Comparison of ENCODE assay signal across 16 cellular contexts in the genomic region with DNA sequence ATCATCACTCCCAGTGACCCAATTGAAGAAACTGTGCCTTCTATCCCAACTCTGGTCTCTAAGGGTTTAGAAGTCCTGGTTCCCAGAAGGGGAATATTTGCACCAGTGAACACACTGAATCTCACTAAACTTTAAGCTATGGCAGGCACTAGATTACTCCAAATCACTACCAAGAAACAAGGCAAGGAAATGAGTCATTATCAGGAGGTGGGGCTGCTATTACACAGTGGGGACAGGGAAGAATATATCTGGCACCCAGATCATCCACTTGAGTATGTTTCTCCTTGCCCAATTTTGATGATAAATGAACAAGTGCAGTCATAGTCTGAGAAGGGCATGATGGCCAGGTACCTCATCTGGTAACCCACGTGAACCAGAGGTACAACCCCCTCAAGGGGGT. TPM values are rescaled to one million over a fixed set of nuclear protein-coding genes. Genes with fewer than 3 reads are reported as not detected.
DNase-seq lines count a peak whose midpoint lies in the region; FAIRE-seq and TF ChIP-seq lines count a peak whose summit lies in the region.
"Had no signal": no experiment of that assay in that cellular context is flagged by ENCODE, and none has a peak within 500 bp of the region (broad histone marks: within the 10 kb centered on the region; RNA-seq: fewer than 3 reads in every experiment).

No MANE protein-coding gene starts in this region.

- H3K9me3 ChIP-seq in keratinocyte (ENCODE audit: control insufficient read depth, low read depth, low read length): no peaks in the 10 kb centered on the region
- H3K9me3 ChIP-seq: neutrophil, Peyer's patch had no signal

- no peaks in the 10 kb centered on the region for H3K9me1 ChIP-seq in keratinocyte (ENCODE audit: control insufficient read depth, extremely low read depth, insufficient read depth, low read length)

- in situ Hi-C loops in astrocyte of the spinal cord (cut with HindIII; ENCODE audit: low sequenced_read_pairs): no loop called here

- H2AFZ ChIP-seq in keratinocyte (ENCODE audit: control insufficient read depth, low read length): no peak overlapping the region

- peak; percentile 71 for FAIRE-seq in keratinocyte (lab: Jason Lieb, UNC)

- H3K4me2 ChIP-seq in keratinocyte (ENCODE audit: control insufficient read depth, extremely low read depth, insufficient read depth, low read depth, low read length): peak overlapping the region; percentile 31

- no peak overlapping the region for H3K27ac ChIP-seq in keratinocyte (ENCODE audit: control insufficient read depth, insufficient read depth, low read length)
- H3K27ac ChIP-seq: neutrophil, Peyer's patch had no signal

- TF ChIP-seq CTCF in astrocyte of the spinal cord (IDR thresholded peaks at IDR 0.05; ENCODE audit: low read depth, low read length) (no peak), keratinocyte (optimal IDR thresholded peaks at IDR 0.05 in 1 of 3, IDR thresholded peaks at IDR 0.05 in 1 of 3, conservative IDR thresholded peaks at IDR 0.05 in 1 of 3; ENCODE audit: extremely low read depth in 1 of 3, insufficient read depth in 2 of 3, low read length in 3 of 3) (no peak)

- H3K36me3 ChIP-seq in keratinocyte (ENCODE audit: control insufficient read depth in 2 of 2, extremely low read depth in 1 of 2, insufficient read depth in 2 of 2, low read length in 2 of 2): peaks cover 7 to 18% of the 10 kb centered on the region in 2 experiments

- H3K9ac ChIP-seq in keratinocyte (ENCODE audit: control insufficient read depth, extremely low read depth, insufficient read depth, low read length): no peak overlapping the region

- DNase-seq in Daoy (ENCODE audit: low read depth): peak; percentile 26
- peak; percentile 65 for DNase-seq in HT1080 (ENCODE audit: low read depth)
- peak; percentile 3 for DNase-seq in astrocyte of the spinal cord (ENCODE audit: low read depth, low spot score)
- DNase-seq in keratinocyte (ENCODE audit: low read depth, low spot score): no peak
- no peak for DNase-seq in DMS153 (lab: John Stamatoyannopoulos, UW)
- no peak for DNase-seq in activated CD4-positive, alpha-beta T cell treated with anti-CD3 and anti-CD28 coated beads, Interleukin-2, amount 50 U/mL, for 4 hours
- DNase-seq in NCI-H1417 treated with DMSO at 0.1 percent for 48 hours (lab: John Stamatoyannopoulos, UW): no peak
- DNase-seq: CD4-positive, alpha-beta memory T cell; effector memory CD8-positive, alpha-beta T cell; NCI-H1105; NCI-H510A treated with DMSO at 0.1 percent for 48 hours; Peyer's patch; substantia nigra; T-helper 2 cell had no signal

- no peak overlapping the region for H3K4me3 ChIP-seq in astrocyte of the spinal cord (ENCODE audit: low read depth, low read length)
- no peak overlapping the region for H3K4me3 ChIP-seq in keratinocyte (ENCODE audit: control insufficient read depth in 2 of 3, extremely low read depth in 1 of 3, insufficient read depth in 2 of 3, low read depth in 1 of 3, low read length in 3 of 3)
- H3K4me3 ChIP-seq: Peyer's patch had no signal

- H3K4me1 ChIP-seq in keratinocyte (ENCODE audit: control insufficient read depth, extremely low read depth, insufficient read depth, low read length): peaks cover 18% of the 10 kb centered on the region
- H3K4me1 ChIP-seq: Peyer's patch had no signal

- dilution Hi-C loops in keratinocyte (cut with MboI; ENCODE audit: extremely low pct_ligation_motif_present, low sequenced_read_pairs): no loop called here

- H3K79me2 ChIP-seq in keratinocyte (ENCODE audit: control insufficient read depth, insufficient read depth, low read length): no peaks in the 10 kb centered on the region

- no peaks in the 10 kb centered on the region for H3K27me3 ChIP-seq in keratinocyte (ENCODE audit: control insufficient read depth, extremely low read depth, insufficient read depth, low read length)
- H3K27me3 ChIP-seq: Peyer's patch had no signal

- H4K20me1 ChIP-seq in keratinocyte (ENCODE audit: control insufficient read depth, extremely low read depth, insufficient read depth, low read length): no peaks in the 10 kb centered on the region

RNA-seq across cellular contexts. Expression of a gene that starts 7.0 kb away (rescaled TPM):
- total RNA-seq in Daoy (2014; rRNA removed; shearing (Covaris generic)): 197 and 249 TPM in 2 replicates
- 112 and 136 TPM in 2 replicates for total RNA-seq in HT1080 (2014; rRNA removed; shearing (Covaris generic))
- 67.6 and 74.7 TPM in 2 replicates for polyA plus RNA-seq in HT1080 (2015; cell fraction: cytosol; rRNA removed)
- polyA plus RNA-seq in HT1080 (2015; cell fraction: nucleus; rRNA removed): 58.5 and 72.1 TPM in 2 replicates
- polyA plus RNA-seq in keratinocyte: 73.7 to 125 TPM (median 75.0 TPM) in 3 replicates
- polyA plus RNA-seq in keratinocyte (2011; ENCODE audit: low read depth): 95.0 TPM
- 68.1 and 89.3 TPM in 2 replicates for polyA plus RNA-seq in keratinocyte (2011; cell fraction: cytosol; rRNA removed)
- 54.7 and 57.2 TPM in 2 replicates for polyA plus RNA-seq in keratinocyte (2011; cell fraction: nucleus; rRNA removed)
- polyA plus RNA-seq in keratinocyte (2012; ENCODE audit: low replicate concordance): 48.8 and 77.9 TPM in 2 replicates
- 38.1 to 62.4 TPM (median 48.2 TPM) in 3 replicates for polyA minus RNA-seq in keratinocyte
- 66.4 TPM for polyA minus RNA-seq in keratinocyte (2011; cell fraction: cytosol; rRNA and poly(A)+ RNA removed)
- 16.7 and 21.1 TPM in 2 replicates for polyA minus RNA-seq in keratinocyte (2011; cell fraction: nucleus; rRNA and poly(A)+ RNA removed)

RNA-seq across cellular contexts. Expression of a gene that starts 34.0 kb away (rescaled TPM):
- 12.6 and 13.8 TPM in 2 replicates for total RNA-seq in Daoy (2014; rRNA removed; shearing (Covaris generic))
- 1.9 and 2.0 TPM in 2 replicates for total RNA-seq in HT1080 (2014; rRNA removed; shearing (Covaris generic))
- polyA plus RNA-seq in HT1080 (2015; cell fraction: cytosol; rRNA removed): 5.5 TPM in 2 replicates
- polyA plus RNA-seq in HT1080 (2015; cell fraction: nucleus; rRNA removed): 5.4 and 6.2 TPM in 2 replicates
- 7.1 to 10.4 TPM (median 9.7 TPM) in 3 replicates for polyA plus RNA-seq in keratinocyte
- 14.3 TPM for polyA plus RNA-seq in keratinocyte (2011; ENCODE audit: low read depth)
- polyA plus RNA-seq in keratinocyte (2011; cell fraction: cytosol; rRNA removed): 6.2 and 8.2 TPM in 2 replicates
- polyA plus RNA-seq in keratinocyte (2011; cell fraction: nucleus; rRNA removed): 10.4 and 10.5 TPM in 2 replicates
- polyA plus RNA-seq in keratinocyte (2012; ENCODE audit: low replicate concordance): 5.6 and 9.6 TPM in 2 replicates
- 5.0 to 9.3 TPM (median 6.6 TPM) in 3 replicates for polyA minus RNA-seq in keratinocyte
- 2.3 TPM for polyA minus RNA-seq in keratinocyte (2011; cell fraction: cytosol; rRNA and poly(A)+ RNA removed)
- polyA minus RNA-seq in keratinocyte (2011; cell fraction: nucleus; rRNA and poly(A)+ RNA removed): 4.3 and 6.1 TPM in 2 replicates

RNA-seq across cellular contexts. Expression of a gene that starts 35.0 kb away (rescaled TPM):
- not detected in 2 replicates for total RNA-seq in Daoy (2014; rRNA removed; shearing (Covaris generic))
- not detected in 2 replicates for total RNA-seq in HT1080 (2014; rRNA removed; shearing (Covaris generic))
- not detected in 2 replicates for polyA plus RNA-seq in HT1080 (2015; cell fraction: cytosol; rRNA removed)
- not detected in 2 replicates for polyA plus RNA-seq in HT1080 (2015; cell fraction: nucleus; rRNA removed)
- polyA plus RNA-seq in keratinocyte: not detected in 3 replicates
- polyA plus RNA-seq in keratinocyte (2011; ENCODE audit: low read depth): not detected
- polyA plus RNA-seq in keratinocyte (2011; cell fraction: cytosol; rRNA removed): not detected in 2 replicates
- not detected in 2 replicates for polyA plus RNA-seq in keratinocyte (2011; cell fraction: nucleus; rRNA removed)
- polyA plus RNA-seq in keratinocyte (2012; ENCODE audit: low replicate concordance): not detected in 2 replicates
- not detected in 3 replicates for polyA minus RNA-seq in keratinocyte
- polyA minus RNA-seq in keratinocyte (2011; cell fraction: cytosol; rRNA and poly(A)+ RNA removed): not detected
- polyA minus RNA-seq in keratinocyte (2011; cell fraction: nucleus; rRNA and poly(A)+ RNA removed): not detected in 2 replicates
- total RNA-seq: CD4-positive, alpha-beta memory T cell; lung microvascular endothelial cell; Peyer's patch had no signal
- polyA plus RNA-seq: CD4-positive, alpha-beta memory T cell had no signal

RNA-seq across cellular contexts. Expression of a gene that starts 39.7 kb away (rescaled TPM):
- 0.11 TPM in 1 of 2 replicates, not detected in the other for total RNA-seq in Daoy (2014; rRNA removed; shearing (Covaris generic))
- not detected in 2 replicates for total RNA-seq in HT1080 (2014; rRNA removed; shearing (Covaris generic))
- polyA plus RNA-seq in HT1080 (2015; cell fraction: cytosol; rRNA removed): not detected in 2 replicates
- 0.08 TPM in 1 of 2 replicates, not detected in the other for polyA plus RNA-seq in HT1080 (2015; cell fraction: nucleus; rRNA removed)
- not detected in 3 replicates for polyA plus RNA-seq in keratinocyte
- polyA plus RNA-seq in keratinocyte (2011; ENCODE audit: low read depth): not detected
- polyA plus RNA-seq in keratinocyte (2011; cell fraction: cytosol; rRNA removed): not detected in 2 replicates
- not detected in 2 replicates for polyA plus RNA-seq in keratinocyte (2011; cell fraction: nucleus; rRNA removed)
- not detected in 2 replicates for polyA plus RNA-seq in keratinocyte (2012; ENCODE audit: low replicate concordance)
- polyA minus RNA-seq in keratinocyte: not detected in 3 replicates
- polyA minus RNA-seq in keratinocyte (2011; cell fraction: cytosol; rRNA and poly(A)+ RNA removed): not detected
- not detected in 2 replicates for polyA minus RNA-seq in keratinocyte (2011; cell fraction: nucleus; rRNA and poly(A)+ RNA removed)
- total RNA-seq: CD4-positive, alpha-beta memory T cell; lung microvascular endothelial cell had no signal
- polyA plus RNA-seq: CD4-positive, alpha-beta memory T cell had no signal

RNA-seq across cellular contexts. Expression of a gene that starts 48.9 kb away (rescaled TPM):
- not detected in 2 replicates for total RNA-seq in Daoy (2014; rRNA removed; shearing (Covaris generic))
- not detected in 2 replicates for total RNA-seq in HT1080 (2014; rRNA removed; shearing (Covaris generic))
- polyA plus RNA-seq in HT1080 (2015; cell fraction: cytosol; rRNA removed): not detected in 2 replicates
- polyA plus RNA-seq in HT1080 (2015; cell fraction: nucleus; rRNA removed): not detected in 2 replicates
- not detected in 3 replicates for polyA plus RNA-seq in keratinocyte
- not detected for polyA plus RNA-seq in keratinocyte (2011; ENCODE audit: low read depth)
- not detected in 2 replicates for polyA plus RNA-seq in keratinocyte (2011; cell fraction: cytosol; rRNA removed)
- polyA plus RNA-seq in keratinocyte (2011; cell fraction: nucleus; rRNA removed): 0.04 TPM in 1 of 2 replicates, not detected in the other
- not detected in 2 replicates for polyA plus RNA-seq in keratinocyte (2012; ENCODE audit: low replicate concordance)
- polyA minus RNA-seq in keratinocyte: not detected in 3 replicates
- not detected for polyA minus RNA-seq in keratinocyte (2011; cell fraction: cytosol; rRNA and poly(A)+ RNA removed)
- not detected in 2 replicates for polyA minus RNA-seq in keratinocyte (2011; cell fraction: nucleus; rRNA and poly(A)+ RNA removed)
- total RNA-seq: lung microvascular endothelial cell had no signal

Comparison
In these comparisons a context has a peak if more than half of its experiments do, and no peak if none do; other contexts are left out.
1. DNase-seq: peak in Daoy (single experiment), HT1080 (single experiment) and astrocyte of the spinal cord (single experiment); none in keratinocyte (single experiment), DMS153 (single experiment), activated CD4-positive, alpha-beta T cell treated with anti-CD3 and anti-CD28 coated beads, Interleukin-2, amount 50 U/mL, for 4 hours (0 of 2) and NCI-H1417 treated with DMSO at 0.1 percent for 48 hours (single experiment).